In the genomic region with DNA sequence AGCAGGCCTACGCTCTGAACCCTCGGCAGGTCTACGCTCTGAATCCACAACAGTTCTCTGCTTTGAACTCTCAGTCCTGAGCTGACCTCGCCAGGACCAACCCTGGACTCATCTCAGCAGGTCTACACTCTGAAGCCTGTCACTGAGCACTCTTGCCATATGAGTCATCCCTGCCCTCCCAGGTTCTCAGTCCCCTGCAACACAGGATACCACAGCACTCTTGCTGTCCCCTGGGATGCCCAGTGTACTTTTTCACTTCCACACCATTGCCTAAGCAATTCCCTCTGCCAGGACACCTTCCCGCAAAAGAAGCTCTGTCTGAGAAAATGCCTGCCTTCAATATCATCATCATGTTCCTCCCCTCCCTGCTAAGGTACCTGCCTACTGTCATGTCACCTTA, we compare ENCODE assay signal across 11 cellular contexts. TPM values are rescaled to one million over a fixed set of nuclear protein-coding genes. Genes with fewer than 3 reads are reported as not detected.
DNase-seq lines count a peak whose midpoint lies in the region; ATAC-seq and TF ChIP-seq lines count a peak whose summit lies in the region.
"Had no signal": no experiment of that assay in that cellular context is flagged by ENCODE, and none has a peak within 500 bp of the region (broad histone marks: within the 10 kb centered on the region; RNA-seq: fewer than 3 reads in every experiment).

No MANE protein-coding gene starts in this region.

- CTCF ChIA-PET in HCT116 (lab: Charles Lee) = no interaction called here
- CTCF ChIA-PET in PC-3 (lab: Charles Lee) = no interaction called here

- peak overlapping the region; percentile 72 for H3K27ac Mint-ChIP-seq in memory B cell

- TF ChIP-seq RAD21 in HCT116 (IDR thresholded peaks at IDR 0.05; ENCODE audit: low read depth) = no peak

- no TSS peak for BruUV-seq in HCT116 (replicated peaks; lab: Mats Ljungman, UMichigan)
- no TSS peak for BruUV-seq in PC-3 (replicated peaks; lab: Mats Ljungman, UMichigan)

- H3K4me1 ChIP-seq in HCT116 (ENCODE audit: control insufficient read depth in 1 of 2, insufficient read depth in 2 of 2, low read length in 2 of 2) (no peaks in the 10 kb centered on the region; a peak in 1 of 4 replicates), PC-3 (ENCODE audit: insufficient read depth, low read length) (0 out of 2 replicates have a peak, but pooled peaks cover 3% of the 10 kb centered on the region), transverse colon (peaks cover 0 to 2% (median 0%) of the 10 kb centered on the region in 4 donors)

- POLR2A ChIA-PET in HCT116 (lab: Charles Lee) (no interaction called here), PC-3 (lab: Charles Lee; ENCODE audit: unreplicated experiment) (interaction anchor here (0.6 kb wide), 1 partner anchor 27 kb away, joined by 4 read pairs; no protein-coding TSS in a partner anchor)

- no peak overlapping the region for H3K27ac ChIP-seq in HCT116 (ENCODE audit: low read depth, low read length)
- H3K27ac ChIP-seq in PC-3 (ENCODE audit: low read length) = no peak overlapping the region
- H3K27ac ChIP-seq in transverse colon = no peak overlapping the region
- H3K27ac ChIP-seq: epithelial cell of prostate had no signal

- H3K27me3 Mint-ChIP-seq in memory B cell = no peaks in the 10 kb centered on the region

- H3F3A ChIP-seq in PC-3 (ENCODE audit: low read length, unreplicated experiment) = no peaks in the 10 kb centered on the region

- no peak for TF ChIP-seq EP300 in transverse colon (IDR thresholded peaks at IDR 0.05; ENCODE audit: low read depth)

- no peak overlapping the region for H3K4me2 ChIP-seq in HCT116 (ENCODE audit: low read length)
- H3K4me2 ChIP-seq in PC-3 (ENCODE audit: low read length) = no peak overlapping the region

- H3K27me3 ChIP-seq in HCT116 (ENCODE audit: insufficient read depth, low read length) (no peaks in the 10 kb centered on the region), PC-3 (ENCODE audit: low read length) (no peaks in the 10 kb centered on the region), transverse colon (no peaks in the 10 kb centered on the region)

- H2AFZ ChIP-seq in HCT116 (ENCODE audit: low read depth, low read length, poor library complexity, severe bottlenecking) (no peak overlapping the region), PC-3 (ENCODE audit: low read length) (no peak overlapping the region)

- TF ChIP-seq CTCF in HCT116 (IDR thresholded peaks at IDR 0.05 in 2 of 3, conservative IDR thresholded peaks at IDR 0.05 in 1 of 3; ENCODE audit: borderline replicate concordance in 1 of 3, insufficient read depth in 1 of 3, low read depth in 2 of 3, low read length in 2 of 3) = no peak
- TF ChIP-seq CTCF in PC-3 (conservative IDR thresholded peaks at IDR 0.05; ENCODE audit: low read depth, low read length) = no peak
- no peak for TF ChIP-seq CTCF in transverse colon (IDR thresholded peaks at IDR 0.05)

- RAD21 ChIA-PET in HCT116 (lab: Charles Lee; ENCODE audit: low non-redundant PET in 1 of 2, low total read pairs in 2 of 2, uncharacterized antibody in 2 of 2, unreplicated experiment in 2 of 2) = no interaction called here

- H3K36me3 ChIP-seq in HCT116 (ENCODE audit: control insufficient read depth in 1 of 2, insufficient read depth in 2 of 2, low read length in 2 of 2) (peaks cover 19 to 29% of the 10 kb centered on the region in 2 experiments; a peak in 3 of 4 replicates), PC-3 (ENCODE audit: low read depth, low read length) (peaks cover 15% of the 10 kb centered on the region; the same call in 1 of the 2 replicates), transverse colon (no peaks in the 10 kb centered on the region)

- H4K20me1 ChIP-seq in HCT116 (ENCODE audit: insufficient read depth) (no peaks in the 10 kb centered on the region), PC-3 (ENCODE audit: low read length) (no peaks in the 10 kb centered on the region)

- no peak overlapping the region for H3K4me3 ChIP-seq in HCT116 (replicated peaks in 1 of 2; ENCODE audit: low read depth in 1 of 2, low read length in 2 of 2)
- H3K4me3 ChIP-seq in PC-3 (ENCODE audit: low read length) = no peak overlapping the region
- no peak overlapping the region for H3K4me3 ChIP-seq in transverse colon
- H3K4me3 ChIP-seq: lung had no signal

- no peaks in the 10 kb centered on the region for H3K9me2 ChIP-seq in HCT116 (ENCODE audit: insufficient read depth)
- no peaks in the 10 kb centered on the region for H3K9me2 ChIP-seq in PC-3 (replicated peaks; ENCODE audit: low read length)

- no peaks in the 10 kb centered on the region for H3K9me3 Mint-ChIP-seq in memory B cell

- H3K9me3 ChIP-seq in HCT116 (ENCODE audit: control insufficient read depth in 1 of 2, insufficient read depth in 1 of 2, low read depth in 1 of 2, low read length in 2 of 2) = no peaks in the 10 kb centered on the region
- no peaks in the 10 kb centered on the region for H3K9me3 ChIP-seq in PC-3 (ENCODE audit: low read length)
- no peaks in the 10 kb centered on the region for H3K9me3 ChIP-seq in transverse colon

- H3K9ac ChIP-seq in HCT116 (ENCODE audit: low read length) = no peak overlapping the region
- H3K9ac ChIP-seq in PC-3 (ENCODE audit: low read length) = no peak overlapping the region

- in situ Hi-C loops in transverse colon (cut with MboI; ENCODE audit: low pct_ligation_motif_present in 1 of 4, low pct_unique_long_range_greater_than_20kb in 1 of 4, low sequenced_read_pairs in 3 of 4) = no loop called here

- no peak for DNase-seq in HCT116 (ENCODE audit: low read depth, low spot score)
- DNase-seq in PC-3 = no peak
- no peak for DNase-seq in memory B cell (ENCODE audit: low spot score in 2 of 2)
- no peak for DNase-seq in transverse colon
- no peak for DNase-seq in DMS153 (lab: John Stamatoyannopoulos, UW)
- DNase-seq in NCI-H2081 (lab: John Stamatoyannopoulos, UW) = no peak
- DNase-seq in Ammon's horn (ENCODE audit: low spot score) = no peak
- DNase-seq: activated CD8-positive, alpha-beta memory T cell treated with anti-CD3 and anti-CD28 coated beads, Interleukin-2, amount 50 U/mL, for 4 hours had no signal

- H3K4me1 Mint-ChIP-seq in memory B cell = peaks cover 10% of the 10 kb centered on the region

- intact Hi-C loops in HCT116 (cut with micrococcal nuclease) = no loop called here
- intact Hi-C loops in PC-3 (cut with micrococcal nuclease) = loop anchor here (5.0 kb wide), 1 partner anchor 74 kb away; no protein-coding TSS in a partner anchor
- intact Hi-C loops in transverse colon (cut with DNase I; ENCODE audit: low total_unique reads) = no loop called here

- 88 to 100% methylated on average over 1 to 5 of the region's 5 CpGs for WGBS in transverse colon (ENCODE audit: low coverage in 1 of 2), 2 donors

- no peak overlapping the region for H3K4me3 Mint-ChIP-seq in memory B cell

- no peaks in the 10 kb centered on the region for H3K79me2 ChIP-seq in HCT116 (ENCODE audit: insufficient read depth, low read length)
- no peaks in the 10 kb centered on the region for H3K79me2 ChIP-seq in PC-3 (ENCODE audit: low read length)

- ATAC-seq in GM18511 (IDR thresholded peaks at IDR 0.05; ENCODE audit: unreplicated experiment) (peak; percentile 86), HCT116 (peak; percentile 46; the same call in 1 of the 2 replicates), PC-3 (peak; percentile 73), memory B cell (ENCODE audit: low read depth) (no peak)

- H3K36me3 Mint-ChIP-seq in memory B cell = peaks cover 20% of the 10 kb centered on the region

- TF ChIP-seq POLR2A in HCT116 (IDR thresholded peaks at IDR 0.05; ENCODE audit: borderline replicate concordance, extremely low read depth, insufficient read depth, insufficient read length) = no peak
- no peak for TF ChIP-seq POLR2A in transverse colon (IDR thresholded peaks at IDR 0.05)

TF ChIP-seq in HCT116, 20 proteins besides CTCF, POLR2A, EP300 and RAD21:
- TF ChIP-seq CBX3 (IDR thresholded peaks at IDR 0.05; ENCODE audit: low read depth) = no peak
- no peak for TF ChIP-seq YY1 (IDR thresholded peaks at IDR 0.05; ENCODE audit: extremely low read depth, insufficient replicate concordance, low read depth, low read length)
- TF ChIP-seq CEBPB (IDR thresholded peaks at IDR 0.05; ENCODE audit: low read depth) = no peak
- no peak for TF ChIP-seq EZH2 (IDR thresholded peaks at IDR 0.05)

RNA-seq across cellular contexts. Expression of gene NUP210, which starts 42.0 kb away (rescaled TPM):
- 74.9 TPM for total RNA-seq in HCT116 (2021; ENCODE audit: unreplicated experiment)
- polyA plus RNA-seq in HCT116 (2012) = 60.5 and 68.3 TPM in 2 replicates
- 64.0 and 75.3 TPM in 2 replicates for total RNA-seq in PC-3 (2014; rRNA removed)
- total RNA-seq in transverse colon = 100 to 1,000 TPM in 1 of 4 donors, 10 to 100 TPM in 2, 1 to 10 TPM in 1; 6.0 to 202 (median 14.6) TPM
